ENCODE assay signal across 22 cellular contexts in the genomic region with DNA sequence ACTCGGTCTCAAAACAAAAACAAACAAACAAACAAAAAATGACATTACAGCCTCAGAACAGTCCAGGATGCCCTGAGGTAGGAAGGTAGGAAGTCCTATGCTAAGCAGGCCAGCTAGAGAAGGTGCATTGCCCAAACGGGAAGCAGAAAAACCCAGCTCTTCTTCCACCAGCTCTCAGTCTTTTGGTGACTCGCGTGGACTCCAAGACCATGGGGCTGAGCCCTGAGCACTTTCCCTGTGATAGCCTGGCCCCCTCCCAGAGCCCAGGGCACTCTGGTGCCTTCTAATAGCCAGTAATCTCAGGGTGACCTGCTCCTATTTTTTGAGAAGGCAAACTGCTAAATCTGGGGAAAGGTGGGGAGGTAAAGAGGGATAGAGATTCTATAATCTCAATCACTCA. TPM values are rescaled to one million over a fixed set of nuclear protein-coding genes. Genes with fewer than 3 reads are reported as not detected.
"Had no signal": no experiment of that assay in that cellular context is flagged by ENCODE, and none has a peak within 500 bp of the region (broad histone marks: within the 10 kb centered on the region; RNA-seq: fewer than 3 reads in every experiment).

No MANE protein-coding gene starts in this region.

- ATAC-seq: activated naive CD4-positive, alpha-beta T cell treated with anti-CD3 and anti-CD28 coated beads, Interleukin-2, amount 50 U/mL, for 72 hours; effector memory CD8-positive, alpha-beta T cell; naive thymus-derived CD4-positive, alpha-beta T cell; psoas muscle; right cardiac atrium had no signal

- H3K36me3 ChIP-seq: adrenal gland, esophagus squamous epithelium, ovary, suprapubic skin, upper lobe of left lung had no signal

- H3K27ac Mint-ChIP-seq: activated naive CD4-positive, alpha-beta T cell treated with anti-CD3 and anti-CD28 coated beads, Interleukin-2, amount 50 U/mL, for 72 hours; effector memory CD8-positive, alpha-beta T cell; naive thymus-derived CD4-positive, alpha-beta T cell; stimulated activated naive CD8-positive, alpha-beta T cell treated with anti-CD3 and anti-CD28 coated beads, Interleukin-15, Interleukin-2, amounts not matched to agents 100 ng/mL and 50 ng/mL, for 24 hours had no signal

- H3K4me3 Mint-ChIP-seq: effector memory CD8-positive, alpha-beta T cell; naive thymus-derived CD4-positive, alpha-beta T cell; stimulated activated naive CD8-positive, alpha-beta T cell treated with anti-CD3 and anti-CD28 coated beads, Interleukin-15, Interleukin-2, amounts not matched to agents 100 ng/mL and 50 ng/mL, for 24 hours had no signal

- H3K4me3 ChIP-seq: adrenal gland, esophagus squamous epithelium, ovary, psoas muscle, suprapubic skin, upper lobe of left lung had no signal

- H3K9me3 ChIP-seq: adrenal gland, esophagus squamous epithelium, ovary, psoas muscle, suprapubic skin, upper lobe of left lung had no signal

- H3K27ac ChIP-seq: adrenal gland, esophagus squamous epithelium, ovary, psoas muscle, suprapubic skin, VCaP had no signal

- H3K9me3 Mint-ChIP-seq: activated naive CD4-positive, alpha-beta T cell treated with anti-CD3 and anti-CD28 coated beads, Interleukin-2, amount 50 U/mL, for 72 hours; effector memory CD8-positive, alpha-beta T cell; stimulated activated naive CD8-positive, alpha-beta T cell treated with anti-CD3 and anti-CD28 coated beads, Interleukin-15, Interleukin-2, amounts not matched to agents 100 ng/mL and 50 ng/mL, for 24 hours had no signal

- DNase-seq: activated CD4-positive, alpha-beta T cell treated with anti-CD3 and anti-CD28 coated beads, Interleukin-2, amount 50 U/mL, for 4 hours; activated CD4-positive, CD25-positive, alpha-beta regulatory T cell treated with anti-CD3 and anti-CD28 coated beads, Interleukin-2, amount 50 U/mL, for 72 hours; activated gamma-delta T cell treated with Interleukin-2 at 50 U/mL for 16 hours; adrenal gland; dermis blood vessel endothelial cell; effector memory CD8-positive, alpha-beta T cell; esophagus squamous epithelium; mesendoderm; naive thymus-derived CD4-positive, alpha-beta T cell; ovary; psoas muscle; right cardiac atrium; stimulated activated CD4-positive, alpha-beta T cell treated with anti-CD3 and anti-CD28 coated beads, Interleukin-15, amount 100 ng/mL, for 24 hours; stimulated activated CD4-positive, alpha-beta T cell treated with anti-CD3 and anti-CD28 coated beads, Interleukin-2, amount 100 ng/mL, for 48 hours; T1000; upper lobe of left lung had no signal

- H3K36me3 Mint-ChIP-seq: activated naive CD4-positive, alpha-beta T cell treated with anti-CD3 and anti-CD28 coated beads, Interleukin-2, amount 50 U/mL, for 72 hours had no signal

- H3K27me3 ChIP-seq: adrenal gland, esophagus squamous epithelium, ovary, suprapubic skin, upper lobe of left lung had no signal

RNA-seq across cellular contexts. Expression of a gene that starts 31.4 kb away (rescaled TPM):
- total RNA-seq: activated naive CD4-positive, alpha-beta T cell treated with anti-CD3 and anti-CD28 coated beads, Interleukin-2, amount 50 U/mL, for 72 hours; dermis blood vessel endothelial cell; esophagus squamous epithelium; glomerular endothelial cell; naive thymus-derived CD4-positive, alpha-beta T cell had no signal
- polyA plus RNA-seq: naive thymus-derived CD4-positive, alpha-beta T cell had no signal

RNA-seq across cellular contexts. Expression of a gene that starts 53.8 kb away (rescaled TPM):
- total RNA-seq: activated naive CD4-positive, alpha-beta T cell treated with anti-CD3 and anti-CD28 coated beads, Interleukin-2, amount 50 U/mL, for 72 hours; T-helper 1 cell treated with Interleukin-12 subunit alpha and Interleukin-12 subunit beta and Interleukin-4 antibody, amounts not matched to agents 30 ng/mL and 1 ng/mL, for 36 hours had no signal
- polyA plus RNA-seq: naive thymus-derived CD4-positive, alpha-beta T cell had no signal
